ENCODE assay signal across 28 cellular contexts in genomic region chr1:67465371-67465770, GRCh38.
"Had no signal": no experiment of that assay in that cellular context is flagged by ENCODE, and none has a peak within 500 bp of the region (broad histone marks: within the 10 kb centered on the region; RNA-seq: fewer than 3 reads in every experiment).

No MANE protein-coding gene starts in this region.

- H3K36me3 ChIP-seq: breast epithelium, gastroesophageal sphincter, lower lobe of right lung, pancreas, right atrium auricular region, transverse colon had no signal

- DNase-seq: activated CD4-positive, alpha-beta T cell treated with anti-CD3 and anti-CD28 coated beads for 4 hours; activated CD4-positive, alpha-beta T cell treated with anti-CD3 and anti-CD28 coated beads, Interleukin-2, amount 50 U/mL, for 4 hours; activated CD8-positive, alpha-beta memory T cell treated with anti-CD3 and anti-CD28 coated beads for 24 hours; activated gamma-delta T cell; activated naive CD4-positive, alpha-beta T cell treated with anti-CD3 and anti-CD28 coated beads, Interleukin-2, amount 10 ng/mL, durations not matched to agents 7 days and 5 days; activated naive CD8-positive, alpha-beta T cell treated with anti-CD3 and anti-CD28 coated beads, Interleukin-2, amount 10 ng/mL, durations not matched to agents 7 days and 5 days; activated T-cell treated with anti-CD3 and anti-CD28 coated beads, Interleukin-2, amount 50 U/mL, for 1 hour; amygdala; central memory CD4-positive, alpha-beta T cell; effector CD8-positive, alpha-beta T cell; erythroblast; kidney; lower lobe of right lung; mesendoderm; mucosa of descending colon; pancreas; stimulated activated CD4-positive, alpha-beta T cell treated with anti-CD3 and anti-CD28 coated beads, Interleukin-12 subunit alpha, Interleukin-12 subunit beta, amount 100 ng/mL, for 4 hours; stimulated activated CD4-positive, alpha-beta T cell treated with anti-CD3 and anti-CD28 coated beads, Interleukin-4, amount 100 ng/mL, for 1 hour; stimulated activated naive CD8-positive, alpha-beta T cell treated with anti-CD3 and anti-CD28 coated beads, Interleukin-15, Interleukin-2, amounts not matched to agents 100 U/mL and 50 U/mL, for 24 hours; testis; transverse colon had no signal

- H3K27ac ChIP-seq: breast epithelium, gastroesophageal sphincter, hepatocyte, lower lobe of right lung, pancreas, right atrium auricular region, testis, transverse colon had no signal

- H3K36me3 Mint-ChIP-seq: activated naive CD4-positive, alpha-beta T cell treated with anti-CD3 and anti-CD28 coated beads, Interleukin-2, amount 10 ng/mL, durations not matched to agents 7 days and 5 days; activated naive CD8-positive, alpha-beta T cell treated with anti-CD3 and anti-CD28 coated beads, Interleukin-2, amount 10 ng/mL, durations not matched to agents 7 days and 5 days had no signal

- H3K4me3 Mint-ChIP-seq: activated naive CD4-positive, alpha-beta T cell treated with anti-CD3 and anti-CD28 coated beads, Interleukin-2, amount 10 ng/mL, durations not matched to agents 7 days and 5 days; activated naive CD8-positive, alpha-beta T cell treated with anti-CD3 and anti-CD28 coated beads, Interleukin-2, amount 10 ng/mL, durations not matched to agents 7 days and 5 days; nephron had no signal

- H3K4me1 Mint-ChIP-seq: activated naive CD4-positive, alpha-beta T cell treated with anti-CD3 and anti-CD28 coated beads, Interleukin-2, amount 10 ng/mL, durations not matched to agents 7 days and 5 days; activated naive CD8-positive, alpha-beta T cell treated with anti-CD3 and anti-CD28 coated beads, Interleukin-2, amount 10 ng/mL, durations not matched to agents 7 days and 5 days had no signal

- H3K4me1 ChIP-seq: breast epithelium, lower lobe of right lung, pancreas, testis, transverse colon had no signal

- H3K27me3 Mint-ChIP-seq: activated naive CD4-positive, alpha-beta T cell treated with anti-CD3 and anti-CD28 coated beads, Interleukin-2, amount 10 ng/mL, durations not matched to agents 7 days and 5 days had no signal

- H3K4me3 ChIP-seq: breast epithelium, gastroesophageal sphincter, hepatocyte, lower lobe of right lung, mucosa of descending colon, pancreas, right atrium auricular region, skin epidermis, testis, transverse colon had no signal

- H3K9me3 Mint-ChIP-seq: activated naive CD4-positive, alpha-beta T cell treated with anti-CD3 and anti-CD28 coated beads, Interleukin-2, amount 10 ng/mL, durations not matched to agents 7 days and 5 days; nephron had no signal

- H3K4me2 ChIP-seq: hepatocyte had no signal

- H3K9me3 ChIP-seq: breast epithelium, gastroesophageal sphincter, lower lobe of right lung, mucosa of descending colon, pancreas, right atrium auricular region, testis, transverse colon had no signal

- H3K79me2 ChIP-seq: hepatocyte had no signal

- ATAC-seq: gastroesophageal sphincter; left lobe of liver; lower lobe of right lung; mucosa of descending colon; pancreas; stimulated activated naive CD8-positive, alpha-beta T cell treated with anti-CD3 and anti-CD28 coated beads, Interleukin-15, Interleukin-2, amounts not matched to agents 100 U/mL and 50 U/mL, for 24 hours had no signal

- H3K27me3 ChIP-seq: breast epithelium, gastroesophageal sphincter, hepatocyte, pancreas, right atrium auricular region, testis, transverse colon had no signal

- H2AFZ ChIP-seq: hepatocyte had no signal

- H3K27ac Mint-ChIP-seq: activated naive CD4-positive, alpha-beta T cell treated with anti-CD3 and anti-CD28 coated beads, Interleukin-2, amount 10 ng/mL, durations not matched to agents 7 days and 5 days; activated naive CD8-positive, alpha-beta T cell treated with anti-CD3 and anti-CD28 coated beads, Interleukin-2, amount 10 ng/mL, durations not matched to agents 7 days and 5 days had no signal
